Comparison of ENCODE assay signal across 9 cellular contexts in the genomic region with DNA sequence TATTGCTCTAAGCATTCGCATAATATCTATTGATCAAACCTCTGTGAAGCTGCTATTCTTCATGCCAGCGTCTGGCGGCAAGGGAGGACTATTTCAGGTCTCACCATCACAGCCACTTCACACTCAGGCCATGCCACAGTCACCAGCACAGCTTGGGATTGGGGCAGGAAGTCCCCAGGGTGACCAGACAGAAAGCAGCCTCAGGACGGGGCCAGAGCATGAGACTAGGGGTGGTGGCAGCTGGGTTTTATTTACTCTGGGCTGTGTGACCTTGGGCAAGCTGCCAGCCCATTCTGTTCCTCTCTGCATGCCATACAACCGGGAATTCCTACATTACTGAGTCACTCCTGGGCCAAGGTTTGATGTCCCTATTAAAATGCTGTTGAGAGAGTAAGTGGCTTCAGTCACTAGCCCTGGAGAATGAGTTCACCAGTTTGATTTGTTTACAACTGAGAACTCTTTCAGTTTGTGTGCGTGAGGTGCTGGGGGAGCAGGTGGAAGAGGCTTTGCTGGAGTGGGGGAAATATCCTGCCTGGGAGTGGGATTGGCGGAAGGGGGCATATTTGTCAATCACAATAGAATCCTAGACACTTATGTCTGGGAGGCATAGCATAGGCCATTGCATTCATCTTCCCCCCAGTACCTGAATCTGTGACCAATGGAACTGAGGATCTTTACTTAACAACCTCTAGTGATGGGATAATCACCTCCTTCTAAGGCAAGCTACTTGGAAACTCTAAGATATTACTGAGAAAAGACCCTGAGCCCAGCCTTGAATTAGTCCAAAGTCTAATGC.
DNase-seq lines count a peak whose midpoint lies in the region; ATAC-seq and TF ChIP-seq lines count a peak whose summit lies in the region.
"Had no signal": no experiment of that assay in that cellular context is flagged by ENCODE, and none has a peak within 500 bp of the region (broad histone marks: within the 10 kb centered on the region; RNA-seq: fewer than 3 reads in every experiment).

No MANE protein-coding gene starts in this region.

- H3K9me3 ChIP-seq in mucosa of rectum (ENCODE audit: control insufficient read depth in 2 of 2, low read length in 2 of 2), result no peaks in the 10 kb centered on the region
- no peaks in the 10 kb centered on the region for H3K9me3 ChIP-seq in smooth muscle cell (replicated peaks; ENCODE audit: low read depth)
- H3K9me3 ChIP-seq: HAP-1 had no signal

- no peaks in the 10 kb centered on the region for H3F3A ChIP-seq in smooth muscle cell (ENCODE audit: low read depth)

- H3K27me3 Mint-ChIP-seq in chondrocyte (ENCODE audit: low read depth), result no peaks in the 10 kb centered on the region
- peaks cover 8 to 30% of the 10 kb centered on the region in 2 donors for H3K27me3 Mint-ChIP-seq in effector memory CD8-positive, alpha-beta T cell

- H3K36me3 Mint-ChIP-seq in chondrocyte (ENCODE audit: low read depth), result no peaks in the 10 kb centered on the region
- no peaks in the 10 kb centered on the region for H3K36me3 Mint-ChIP-seq in effector memory CD8-positive, alpha-beta T cell (ENCODE audit: insufficient read depth)

- H3K4me3 ChIP-seq in mucosa of rectum (ENCODE audit: low read length in 2 of 2) (peak overlapping the region; percentile 22 to 37), smooth muscle cell (no peak overlapping the region)
- H3K4me3 ChIP-seq: HAP-1 had no signal

- no peak overlapping the region for H2AFZ ChIP-seq in smooth muscle cell (ENCODE audit: low read depth)

- no peak overlapping the region for H3K9ac ChIP-seq in mucosa of rectum (ENCODE audit: low read depth in 1 of 2, low read length in 2 of 2)
- H3K9ac ChIP-seq in smooth muscle cell (ENCODE audit: low read depth), result no peak overlapping the region

- H3K4me1 Mint-ChIP-seq in chondrocyte (ENCODE audit: low read depth), result peaks cover 15% of the 10 kb centered on the region
- no peaks in the 10 kb centered on the region for H3K4me1 Mint-ChIP-seq in effector memory CD8-positive, alpha-beta T cell (ENCODE audit: low read depth in 2 of 2)

- no peak overlapping the region for H3K4me2 ChIP-seq in smooth muscle cell

- H3K4me3 Mint-ChIP-seq in chondrocyte (ENCODE audit: unreplicated experiment), result no peak overlapping the region
- H3K4me3 Mint-ChIP-seq in effector memory CD8-positive, alpha-beta T cell, result no peak overlapping the region

- peak overlapping the region; percentile 76 for H3K27ac Mint-ChIP-seq in chondrocyte (ENCODE audit: unreplicated experiment)
- H3K27ac Mint-ChIP-seq in effector memory CD8-positive, alpha-beta T cell, result no peak overlapping the region

- peaks cover 9 to 12% of the 10 kb centered on the region in 2 donors for H3K4me1 ChIP-seq in mucosa of rectum (ENCODE audit: control insufficient read depth in 2 of 2, insufficient read depth in 2 of 2, low read length in 2 of 2)
- no peaks in the 10 kb centered on the region for H3K4me1 ChIP-seq in smooth muscle cell (ENCODE audit: low read depth)
- H3K4me1 ChIP-seq: HAP-1 had no signal

- H3K27me3 ChIP-seq in mucosa of rectum (ENCODE audit: control insufficient read depth in 2 of 2, insufficient read depth in 2 of 2, low read length in 2 of 2) (no peaks in the 10 kb centered on the region), smooth muscle cell (ENCODE audit: low read depth) (no peaks in the 10 kb centered on the region)

- H3K9me3 Mint-ChIP-seq in chondrocyte (ENCODE audit: low read depth), result peaks cover under 1% of the 10 kb centered on the region
- peaks cover 0 to 2% of the 10 kb centered on the region in 2 donors for H3K9me3 Mint-ChIP-seq in effector memory CD8-positive, alpha-beta T cell

- no peaks in the 10 kb centered on the region for H3K79me2 ChIP-seq in smooth muscle cell (ENCODE audit: low read depth)

- peak overlapping the region; percentile 48 to 50 for H3K27ac ChIP-seq in mucosa of rectum (ENCODE audit: low read depth in 2 of 2, low read length in 2 of 2)
- H3K27ac ChIP-seq in smooth muscle cell (ENCODE audit: low read depth), result no peak overlapping the region

- H3K36me3 ChIP-seq in mucosa of rectum (ENCODE audit: control insufficient read depth in 2 of 2, insufficient read depth in 2 of 2, low read length in 2 of 2), result no peaks in the 10 kb centered on the region
- no peaks in the 10 kb centered on the region for H3K36me3 ChIP-seq in smooth muscle cell (ENCODE audit: low read depth)
- H3K36me3 ChIP-seq: HAP-1 had no signal

- TF ChIP-seq CTCF in chondrocyte (IDR thresholded peaks at IDR 0.05) (no peak), smooth muscle cell (IDR thresholded peaks at IDR 0.05; ENCODE audit: borderline replicate concordance, insufficient read depth, poor library complexity, severe bottlenecking) (no peak)

- H4K20me1 ChIP-seq in smooth muscle cell (ENCODE audit: low read depth), result no peaks in the 10 kb centered on the region

- ATAC-seq in effector memory CD8-positive, alpha-beta T cell (replicated peaks), result no peak
- ATAC-seq in HG03280 (IDR thresholded peaks at IDR 0.05; ENCODE audit: unreplicated experiment), result no peak

- 50% methylated on average over 7 of the region's 7 CpGs for WGBS in smooth muscle cell (ENCODE audit: low lambda C conversion rate)

- DNase-seq in GM03348 (ENCODE audit: low spot score), result peak; percentile 49
- DNase-seq in NCI-H2029 treated with DMSO at 0.1 percent for 48 hours (lab: John Stamatoyannopoulos, UW), result peak; percentile 93
- DNase-seq in chondrocyte (ENCODE audit: low spot score), result no peak
- no peak for DNase-seq in effector memory CD8-positive, alpha-beta T cell
- no peak for DNase-seq in hippocampal formation (lab: John Stamatoyannopoulos, UW)
- no peak for DNase-seq in smooth muscle cell (lab: John Stamatoyannopoulos, UW; ENCODE audit: unreplicated experiment)

Comparison
In these comparisons a context has a peak if more than half of its experiments do, and no peak if none do; other contexts are left out.
1. DNase-seq: peak in GM03348 (single experiment) and NCI-H2029 treated with DMSO at 0.1 percent for 48 hours (single experiment); none in chondrocyte (single experiment), effector memory CD8-positive, alpha-beta T cell (0 of 3), hippocampal formation (0 of 2) and smooth muscle cell (single experiment).